Comparison of ENCODE assay signal across 2 cellular contexts in the genomic region with DNA sequence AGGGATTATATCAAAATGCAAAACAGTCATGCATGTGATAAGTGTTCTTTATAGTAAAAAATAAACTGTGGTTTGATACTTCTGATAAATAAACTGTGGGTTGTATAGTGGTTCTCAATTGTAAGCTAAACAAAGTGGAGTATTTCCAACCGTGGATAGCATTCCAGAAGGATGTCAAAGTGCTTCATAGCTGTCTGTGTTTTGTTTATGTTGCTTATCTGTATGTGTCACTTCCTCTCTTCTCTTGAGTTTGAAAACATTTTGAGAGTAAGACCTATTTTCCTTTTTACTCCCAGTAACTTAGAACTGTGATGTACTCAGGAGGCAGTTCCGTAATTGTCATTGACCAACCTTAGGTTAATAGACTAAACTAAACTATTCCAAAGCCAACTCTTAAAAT.
TF ChIP-seq lines count a peak whose summit lies in the region.

No MANE protein-coding gene starts in this region.

TF ChIP-seq in SK-N-SH treated with all-trans-retinoic acid at 6 μM for 48 hours, 23 proteins besides CTCF, POLR2A, EP300 and RAD21 (continued from another document):
- TF ChIP-seq, protein P1, sequence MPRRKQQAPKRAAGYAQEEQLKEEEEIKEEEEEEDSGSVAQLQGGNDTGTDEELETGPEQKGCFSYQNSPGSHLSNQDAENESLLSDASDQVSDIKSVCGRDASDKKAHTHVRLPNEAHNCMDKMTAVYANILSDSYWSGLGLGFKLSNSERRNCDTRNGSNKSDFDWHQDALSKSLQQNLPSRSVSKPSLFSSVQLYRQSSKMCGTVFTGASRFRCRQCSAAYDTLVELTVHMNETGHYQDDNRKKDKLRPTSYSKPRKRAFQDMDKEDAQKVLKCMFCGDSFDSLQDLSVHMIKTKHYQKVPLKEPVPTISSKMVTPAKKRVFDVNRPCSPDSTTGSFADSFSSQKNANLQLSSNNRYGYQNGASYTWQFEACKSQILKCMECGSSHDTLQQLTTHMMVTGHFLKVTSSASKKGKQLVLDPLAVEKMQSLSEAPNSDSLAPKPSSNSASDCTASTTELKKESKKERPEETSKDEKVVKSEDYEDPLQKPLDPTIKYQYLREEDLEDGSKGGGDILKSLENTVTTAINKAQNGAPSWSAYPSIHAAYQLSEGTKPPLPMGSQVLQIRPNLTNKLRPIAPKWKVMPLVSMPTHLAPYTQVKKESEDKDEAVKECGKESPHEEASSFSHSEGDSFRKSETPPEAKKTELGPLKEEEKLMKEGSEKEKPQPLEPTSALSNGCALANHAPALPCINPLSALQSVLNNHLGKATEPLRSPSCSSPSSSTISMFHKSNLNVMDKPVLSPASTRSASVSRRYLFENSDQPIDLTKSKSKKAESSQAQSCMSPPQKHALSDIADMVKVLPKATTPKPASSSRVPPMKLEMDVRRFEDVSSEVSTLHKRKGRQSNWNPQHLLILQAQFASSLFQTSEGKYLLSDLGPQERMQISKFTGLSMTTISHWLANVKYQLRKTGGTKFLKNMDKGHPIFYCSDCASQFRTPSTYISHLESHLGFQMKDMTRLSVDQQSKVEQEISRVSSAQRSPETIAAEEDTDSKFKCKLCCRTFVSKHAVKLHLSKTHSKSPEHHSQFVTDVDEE (CRISPR knock-in tag; IDR thresholded peaks at IDR 0.05): no peak
- TF ChIP-seq BACH2 (CRISPR knock-in tag; IDR thresholded peaks at IDR 0.05; ENCODE audit: borderline replicate concordance) (no peak), ISL1 (CRISPR knock-in tag; IDR thresholded peaks at IDR 0.05) (no peak)

TF ChIP-seq in SK-N-SH, 30 proteins besides CTCF, POLR2A, EP300 and RAD21 (continued from another document):
- TF ChIP-seq, protein P2, sequence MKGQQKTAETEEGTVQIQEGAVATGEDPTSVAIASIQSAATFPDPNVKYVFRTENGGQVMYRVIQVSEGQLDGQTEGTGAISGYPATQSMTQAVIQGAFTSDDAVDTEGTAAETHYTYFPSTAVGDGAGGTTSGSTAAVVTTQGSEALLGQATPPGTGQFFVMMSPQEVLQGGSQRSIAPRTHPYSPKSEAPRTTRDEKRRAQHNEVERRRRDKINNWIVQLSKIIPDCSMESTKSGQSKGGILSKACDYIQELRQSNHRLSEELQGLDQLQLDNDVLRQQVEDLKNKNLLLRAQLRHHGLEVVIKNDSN (IDR thresholded peaks at IDR 0.05; ENCODE audit: borderline replicate concordance, low read depth): no peak
- TF ChIP-seq, protein P3, sequence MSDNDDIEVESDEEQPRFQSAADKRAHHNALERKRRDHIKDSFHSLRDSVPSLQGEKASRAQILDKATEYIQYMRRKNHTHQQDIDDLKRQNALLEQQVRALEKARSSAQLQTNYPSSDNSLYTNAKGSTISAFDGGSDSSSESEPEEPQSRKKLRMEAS (IDR thresholded peaks at IDR 0.05; ENCODE audit: low read depth): no peak
- no peak for TF ChIP-seq CHD2 (IDR thresholded peaks at IDR 0.05; ENCODE audit: low read length, partially characterized antibody)
- TF ChIP-seq, protein P4, sequence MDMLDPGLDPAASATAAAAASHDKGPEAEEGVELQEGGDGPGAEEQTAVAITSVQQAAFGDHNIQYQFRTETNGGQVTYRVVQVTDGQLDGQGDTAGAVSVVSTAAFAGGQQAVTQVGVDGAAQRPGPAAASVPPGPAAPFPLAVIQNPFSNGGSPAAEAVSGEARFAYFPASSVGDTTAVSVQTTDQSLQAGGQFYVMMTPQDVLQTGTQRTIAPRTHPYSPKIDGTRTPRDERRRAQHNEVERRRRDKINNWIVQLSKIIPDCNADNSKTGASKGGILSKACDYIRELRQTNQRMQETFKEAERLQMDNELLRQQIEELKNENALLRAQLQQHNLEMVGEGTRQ (IDR thresholded peaks at IDR 0.05; ENCODE audit: borderline replicate concordance, low read depth, low read length): no peak
TF ChIP-seq in SK-N-SH: peak in this region for 0.
